Comparison of ENCODE assay signal across 2 cellular contexts in genomic region chr20:53503517-53503919, GRCh38.
TF ChIP-seq lines count a peak whose summit lies in the region.

No MANE protein-coding gene starts in this region.

TF ChIP-seq in HepG2, 621 proteins besides CTCF, POLR2A, EP300 and RAD21 (continued from another document and continues in another):
- no peak for TF ChIP-seq ZBTB34 (CRISPR knock-in tag; IDR thresholded peaks at IDR 0.05)
- TF ChIP-seq USF2 (IDR thresholded peaks at IDR 0.05; ENCODE audit: low read depth, low read length): no peak
- TF ChIP-seq USF2 (CRISPR knock-in tag; IDR thresholded peaks at IDR 0.05; ENCODE audit: borderline replicate concordance): no peak
- no peak; the same call in 1 of the 2 replicates for TF ChIP-seq YEATS4 (CRISPR knock-in tag; IDR thresholded peaks at IDR 0.05; ENCODE audit: borderline replicate concordance)
- TF ChIP-seq GABPB1 (CRISPR knock-in tag; IDR thresholded peaks at IDR 0.05): no peak
- TF ChIP-seq PHF20 (CRISPR knock-in tag; IDR thresholded peaks at IDR 0.05): no peak
- TF ChIP-seq CHD4 (IDR thresholded peaks at IDR 0.05; ENCODE audit: borderline replicate concordance, low read length): no peak
- TF ChIP-seq ZNF557 (CRISPR knock-in tag; IDR thresholded peaks at IDR 0.05): no peak
- no peak for TF ChIP-seq ZNF672 (CRISPR knock-in tag; IDR thresholded peaks at IDR 0.05)
- TF ChIP-seq ZNF644 (CRISPR knock-in tag; IDR thresholded peaks at IDR 0.05; ENCODE audit: low read depth): no peak
- TF ChIP-seq ZBTB20 (CRISPR knock-in tag; IDR thresholded peaks at IDR 0.05; ENCODE audit: borderline replicate concordance, low read depth): no peak
- TF ChIP-seq ZNF460 (CRISPR knock-in tag; IDR thresholded peaks at IDR 0.05; ENCODE audit: borderline replicate concordance): peak; percentile 86
- TF ChIP-seq MIER3 (CRISPR knock-in tag; IDR thresholded peaks at IDR 0.05; ENCODE audit: borderline replicate concordance): no peak
- no peak for TF ChIP-seq KLF16 (CRISPR knock-in tag; IDR thresholded peaks at IDR 0.05)
- peak; percentile 50 for TF ChIP-seq ZMYM3 (CRISPR knock-in tag; IDR thresholded peaks at IDR 0.05)
- no peak for TF ChIP-seq PBX2 (CRISPR knock-in tag; IDR thresholded peaks at IDR 0.05)
- TF ChIP-seq ZNF660 (CRISPR knock-in tag; IDR thresholded peaks at IDR 0.05; ENCODE audit: borderline replicate concordance, low read depth): no peak
- TF ChIP-seq PHB2 (IDR thresholded peaks at IDR 0.05; ENCODE audit: partially characterized antibody): peak; percentile 26
- TF ChIP-seq ERF (CRISPR knock-in tag; IDR thresholded peaks at IDR 0.05): no peak
- peak; percentile 53; the same call in 1 of the 2 replicates for TF ChIP-seq TBX3 (IDR thresholded peaks at IDR 0.05; ENCODE audit: borderline replicate concordance)
- TF ChIP-seq ZNF263 (CRISPR knock-in tag; IDR thresholded peaks at IDR 0.05): peak; percentile 67
- TF ChIP-seq NONO (IDR thresholded peaks at IDR 0.05): 0 out of 2 replicates have a peak, but pooled peaks have one; percentile 66
- TF ChIP-seq NONO (CRISPR knock-in tag; conservative IDR thresholded peaks at IDR 0.05): no peak
- no peak for TF ChIP-seq ZNF770 (CRISPR knock-in tag; IDR thresholded peaks at IDR 0.05)
- no peak for TF ChIP-seq PHF5A (CRISPR knock-in tag; IDR thresholded peaks at IDR 0.05; ENCODE audit: low read depth, unreplicated experiment)
- TF ChIP-seq MAFF (IDR thresholded peaks at IDR 0.05; ENCODE audit: low read depth, low read length): no peak
- TF ChIP-seq ZNF841 (CRISPR knock-in tag; IDR thresholded peaks at IDR 0.05; ENCODE audit: borderline replicate concordance): no peak
- no peak for TF ChIP-seq ZNF670 (CRISPR knock-in tag; IDR thresholded peaks at IDR 0.05; ENCODE audit: borderline replicate concordance)
- 0 out of 2 replicates have a peak, but pooled peaks have one; percentile 45 for TF ChIP-seq NFRKB (IDR thresholded peaks at IDR 0.05)
- no peak for TF ChIP-seq PPARG (CRISPR knock-in tag; conservative IDR thresholded peaks at IDR 0.05)
- TF ChIP-seq HNRNPH1 (optimal IDR thresholded peaks at IDR 0.05; ENCODE audit: low read depth, low read length): no peak
- TF ChIP-seq NCOA2 (CRISPR knock-in tag; IDR thresholded peaks at IDR 0.05): no peak
- no peak for TF ChIP-seq GATAD2A (CRISPR knock-in tag; IDR thresholded peaks at IDR 0.05)

TF ChIP-seq in K562, 482 proteins besides CTCF, POLR2A, EP300 and RAD21 (continued from another document and continues in another):
- TF ChIP-seq ZBTB11 (CRISPR knock-in tag; IDR thresholded peaks at IDR 0.05) (no peak), ZBTB26 (CRISPR knock-in tag; IDR thresholded peaks at IDR 0.05) (peak; percentile 77; the same call in 1 of the 2 replicates), FOXJ3 (CRISPR knock-in tag; IDR thresholded peaks at IDR 0.05) (no peak), OTX1 (CRISPR knock-in tag; IDR thresholded peaks at IDR 0.05) (peak; percentile 75), TFAM (CRISPR knock-in tag; conservative IDR thresholded peaks at IDR 0.05) (no peak), E2F5 (CRISPR knock-in tag; IDR thresholded peaks at IDR 0.05) (no peak), ADNP (tag; IDR thresholded peaks at IDR 0.05) (no peak), ETV6 (IDR thresholded peaks at IDR 0.05; ENCODE audit: borderline replicate concordance in 1 of 2, low read depth in 2 of 2, low read length in 1 of 2) (no peak), ETV6 (CRISPR knock-in tag; IDR thresholded peaks at IDR 0.05; ENCODE audit: borderline replicate concordance) (no peak), CHD4 (IDR thresholded peaks at IDR 0.05; ENCODE audit: insufficient read depth, insufficient replicate concordance, low read depth, low read length, poor library complexity, severe bottlenecking) (no peak), EHMT2 (IDR thresholded peaks at IDR 0.05) (peak; percentile 84), ZNF239 (CRISPR knock-in tag; IDR thresholded peaks at IDR 0.05) (no peak), MECOM (CRISPR knock-in tag; IDR thresholded peaks at IDR 0.05) (no peak), ZBTB8A (IDR thresholded peaks at IDR 0.05; ENCODE audit: partially characterized antibody) (no peak), ZNF740 (CRISPR knock-in tag; IDR thresholded peaks at IDR 0.05) (no peak), ZNF740 (tag; IDR thresholded peaks at IDR 0.05) (no peak), ZNF668 (CRISPR knock-in tag; IDR thresholded peaks at IDR 0.05) (no peak), CREB3 (tag; conservative IDR thresholded peaks at IDR 0.05; ENCODE audit: low read depth) (no peak), MGA (IDR thresholded peaks at IDR 0.05) (0 out of 2 replicates have a peak, but pooled peaks have one; percentile 22), SIX5 (IDR thresholded peaks at IDR 0.05; ENCODE audit: borderline replicate concordance in 1 of 2, insufficient read depth in 1 of 2, low read depth in 1 of 2, low read length in 2 of 2) (no peak), CBX2 (IDR thresholded peaks at IDR 0.05; ENCODE audit: insufficient read depth, low read length, poor library complexity, severe bottlenecking) (no peak), ZNF449 (CRISPR knock-in tag; IDR thresholded peaks at IDR 0.05) (no peak)
